ENCODE assay signal across 26 cellular contexts in genomic region chr10:132313865-132314264, GRCh38.
"Had no signal": no experiment of that assay in that cellular context is flagged by ENCODE, and none has a peak within 500 bp of the region (broad histone marks: within the 10 kb centered on the region; RNA-seq: fewer than 3 reads in every experiment).

No MANE protein-coding gene starts in this region.

- H3K4me1 ChIP-seq: colonic mucosa, foreskin keratinocyte had no signal

- FAIRE-seq: endometrium, frontal cortex, islet of Langerhans, keratinocyte had no signal

- ATAC-seq: effector memory CD8-positive, alpha-beta T cell; foreskin keratinocyte; gastroesophageal sphincter; heart left ventricle; left cardiac atrium; left lung; left ventricle myocardium superior; lower lobe of right lung; mucosa of descending colon had no signal

- H3K9me3 ChIP-seq: colonic mucosa, esophagus muscularis mucosa, gastroesophageal sphincter, left lung, lower lobe of right lung, mucosa of descending colon had no signal

- H3K4me3 Mint-ChIP-seq: effector memory CD8-positive, alpha-beta T cell; endodermal cell; immature natural killer cell; mesothelial cell of epicardium had no signal

- H3K4me2 ChIP-seq: hepatocyte had no signal

- H3K27ac Mint-ChIP-seq: effector memory CD8-positive, alpha-beta T cell; endodermal cell; immature natural killer cell; mesothelial cell of epicardium had no signal

- H3K4me3 ChIP-seq: colonic mucosa, dorsolateral prefrontal cortex, esophagus muscularis mucosa, gastroesophageal sphincter, heart left ventricle, hepatocyte, left lung, lower lobe of right lung, mucosa of descending colon had no signal

- DNase-seq: colonic mucosa; cortex of kidney; dermis blood vessel endothelial cell; effector CD8-positive, alpha-beta T cell; effector memory CD8-positive, alpha-beta T cell; endodermal cell; foreskin keratinocyte; hypothalamus; immature natural killer cell; left cardiac atrium; left ventricle myocardium superior; lower lobe of right lung; mesenchymal stem cell; naive B cell had no signal

- H3K4me1 Mint-ChIP-seq: endodermal cell had no signal

- H3K36me3 ChIP-seq: colonic mucosa, esophagus muscularis mucosa, gastroesophageal sphincter, heart left ventricle, left lung, lower lobe of right lung had no signal

- H3K27me3 ChIP-seq: colonic mucosa, dorsolateral prefrontal cortex, esophagus muscularis mucosa, gastroesophageal sphincter, heart left ventricle had no signal

- H3K36me3 Mint-ChIP-seq: mesothelial cell of epicardium had no signal

- H2AFZ ChIP-seq: hepatocyte had no signal

- H3K27ac ChIP-seq: colonic mucosa, dorsolateral prefrontal cortex, esophagus muscularis mucosa, foreskin keratinocyte, gastroesophageal sphincter, heart left ventricle, hepatocyte, left lung, lower lobe of right lung had no signal

- H3K79me2 ChIP-seq: hepatocyte had no signal

- H3K9me3 Mint-ChIP-seq: effector memory CD8-positive, alpha-beta T cell had no signal
